Comparison of ENCODE assay signal across 18 cellular contexts in genomic region chr20:62477669-62478450, GRCh38. TPM values are rescaled to one million over a fixed set of nuclear protein-coding genes. Genes with fewer than 3 reads are reported as not detected.
A peak's percentile ranks its signal among the peaks of the same experiment; 100 is the strongest.
DNase-seq lines count a peak whose midpoint lies in the region; ATAC-seq, FAIRE-seq and TF ChIP-seq lines count a peak whose summit lies in the region.
"Had no signal": no experiment of that assay in that cellular context is flagged by ENCODE, and none has a peak within 500 bp of the region (broad histone marks: within the 10 kb centered on the region; RNA-seq: fewer than 3 reads in every experiment).

No MANE protein-coding gene starts in this region.

- H3K4me1 ChIP-seq in small intestine (ENCODE audit: control insufficient read depth in 2 of 2, insufficient read depth in 1 of 2, low read depth in 1 of 2, low read length in 1 of 2) (peaks cover 0 to 2% of the 10 kb centered on the region in 2 donors), lower lobe of right lung (peaks cover 23% of the 10 kb centered on the region)

- H3K4me3 Mint-ChIP-seq in activated CD4-positive, alpha-beta T cell treated with anti-CD3 and anti-CD28 coated beads for 36 hours: no peak overlapping the region

- POLR2A ChIA-PET in activated CD4-positive, alpha-beta T cell treated with anti-CD3 and anti-CD28 coated beads for 36 hours (lab: Charles Lee): no interaction called here

- H3K27me3 ChIP-seq in small intestine (ENCODE audit: control insufficient read depth in 2 of 2, insufficient read depth in 2 of 2, low read length in 2 of 2): peaks cover 0 to 29% of the 10 kb centered on the region in 2 donors
- H3K27me3 ChIP-seq in lower lobe of right lung (ENCODE audit: low read depth): peaks cover 90% of the 10 kb centered on the region

- H3K36me3 ChIP-seq in small intestine (ENCODE audit: control insufficient read depth in 2 of 2, insufficient read depth in 2 of 2, low read length in 2 of 2): no peaks in the 10 kb centered on the region
- H3K36me3 ChIP-seq in lower lobe of right lung: no peaks in the 10 kb centered on the region
- H3K36me3 ChIP-seq: heart left ventricle, spleen had no signal

- H3K9me3 ChIP-seq in small intestine (ENCODE audit: control insufficient read depth, low read depth) (no peaks in the 10 kb centered on the region), lower lobe of right lung (no peaks in the 10 kb centered on the region)
- H3K9me3 ChIP-seq: heart left ventricle, spleen had no signal

- H3K4me1 Mint-ChIP-seq in activated CD4-positive, alpha-beta T cell treated with anti-CD3 and anti-CD28 coated beads for 36 hours: peaks cover 3% of the 10 kb centered on the region

- no peaks in the 10 kb centered on the region for H3K9me3 Mint-ChIP-seq in activated CD4-positive, alpha-beta T cell treated with anti-CD3 and anti-CD28 coated beads for 36 hours (ENCODE audit: low read depth)
- H3K9me3 Mint-ChIP-seq: CD4-positive, alpha-beta memory T cell; IgD-negative memory B cell; stimulated activated naive B cell treated with anti-CD40 and anti-IgM and Interleukin-4, amounts not matched to agents 10 μg/mL and 1 μg/mL and 100 μg/mL, for 72 hours had no signal

- peak; percentile 26 for ATAC-seq in activated CD4-positive, alpha-beta T cell treated with anti-CD3 and anti-CD28 coated beads for 36 hours
- ATAC-seq in lower lobe of right lung: no peak

- H3K27me3 Mint-ChIP-seq in activated CD4-positive, alpha-beta T cell treated with anti-CD3 and anti-CD28 coated beads for 36 hours: peaks cover 39% of the 10 kb centered on the region

- no peak overlapping the region for H3K27ac Mint-ChIP-seq in activated CD4-positive, alpha-beta T cell treated with anti-CD3 and anti-CD28 coated beads for 36 hours
- H3K27ac Mint-ChIP-seq: CD4-positive, alpha-beta memory T cell; IgD-negative memory B cell had no signal

- FAIRE-seq in small intestine (lab: Jason Lieb, UNC): no peak

- H3K27ac ChIP-seq in small intestine (ENCODE audit: low read depth in 1 of 2, low read length in 1 of 2): no peak overlapping the region
- H3K27ac ChIP-seq in lower lobe of right lung: no peak overlapping the region
- H3K27ac ChIP-seq: GM23248, heart left ventricle, parathyroid adenoma, SK-N-MC, spleen had no signal

- CTCF ChIA-PET in activated CD4-positive, alpha-beta T cell treated with anti-CD3 and anti-CD28 coated beads for 36 hours (lab: Charles Lee): interaction anchor here (1.0 kb wide), 1 partner anchor 22 kb away, joined by 3 read pairs; no protein-coding TSS in a partner anchor

- 28 to 38% (median 37%) methylated on average over 36 to 37 of the region's 37 CpGs for whole genome bisulfite sequencing in small intestine, 3 donors

- intact Hi-C loops in activated CD4-positive, alpha-beta T cell treated with anti-CD3 and anti-CD28 coated beads for 36 hours (cut with DNase I, micrococcal nuclease): loop anchor here in 1 of 2 experiments (10.0 kb wide), 1 partner anchor 697 kb away; no protein-coding TSS in a partner anchor
- intact Hi-C loops in lower lobe of right lung (cut with DNase I): no loop called here

- no peak overlapping the region for H3K4me3 ChIP-seq in epithelial cell of proximal tubule (ENCODE audit: low read depth, low read length)
- peak overlapping the region in 1 of 2 donors; percentile 17 for H3K4me3 ChIP-seq in small intestine (ENCODE audit: low read depth in 1 of 2, low read length in 2 of 2)
- no peak overlapping the region for H3K4me3 ChIP-seq in lower lobe of right lung
- H3K4me3 ChIP-seq: GM23248, heart left ventricle, SK-N-MC, spleen had no signal

- no peaks in the 10 kb centered on the region for H3K36me3 Mint-ChIP-seq in activated CD4-positive, alpha-beta T cell treated with anti-CD3 and anti-CD28 coated beads for 36 hours (ENCODE audit: low read depth)
- H3K36me3 Mint-ChIP-seq: CD4-positive, alpha-beta memory T cell; IgD-negative memory B cell; stimulated activated naive B cell treated with anti-CD40 and anti-IgM and Interleukin-4, amounts not matched to agents 10 μg/mL and 1 μg/mL and 100 μg/mL, for 72 hours had no signal

- DNase-seq in activated CD4-positive, alpha-beta T cell treated with anti-CD3 and anti-CD28 coated beads for 36 hours: no peak
- no peak for DNase-seq in activated CD4-positive, alpha-beta T cell treated with anti-CD3 and anti-CD28 coated beads, Interleukin-2, amount 50 U/mL, for 48 hours
- peak; percentile 28 for DNase-seq in RKO (ENCODE audit: low spot score)
- DNase-seq in epithelial cell of proximal tubule (ENCODE audit: low read depth): no peak
- peak; percentile 20 for DNase-seq in small intestine
- no peak for DNase-seq in HuH-7.5 (ENCODE audit: low spot score)
- no peak for DNase-seq in lower lobe of right lung
- DNase-seq in iPS-NIHi7 (ENCODE audit: extremely low spot score): no peak
- DNase-seq: CD4-positive, alpha-beta memory T cell; GM23248; heart left ventricle; kidney glomerular epithelial cell; NCI-H2227 treated with DMSO at 0.1 percent for 48 hours; spleen; stimulated activated naive B cell treated with anti-CD40 and anti-IgM and Interleukin-4, amounts not matched to agents 10 μg/mL and 1 μg/mL and 100 μg/mL, for 72 hours had no signal

- peak; percentile 22 for TF ChIP-seq CTCF in epithelial cell of proximal tubule (conservative IDR thresholded peaks at IDR 0.05; ENCODE audit: low read depth, low read length)
- no peak for TF ChIP-seq CTCF in lower lobe of right lung (IDR thresholded peaks at IDR 0.05)

RNA-seq across cellular contexts. Expression of gene GATA5, which starts 2.1 kb away (rescaled TPM):
- not detected for total RNA-seq in activated CD4-positive, alpha-beta T cell treated with anti-CD3 and anti-CD28 coated beads for 36 hours
- total RNA-seq in epithelial cell of proximal tubule (not detected in 2 replicates), lower lobe of right lung (1.8 TPM)
- 10 to 100 TPM; 11.9 to 35.1 (median 34.2) TPM for polyA plus RNA-seq in small intestine
- total RNA-seq: CD4-positive, alpha-beta memory T cell; GM23248 had no signal
- polyA plus RNA-seq: CD4-positive, alpha-beta memory T cell; GM23248; IgD-negative memory B cell had no signal

RNA-seq across cellular contexts. Expression of gene RBBP8NL, which starts 50.5 kb away (rescaled TPM):
- not detected for total RNA-seq in activated CD4-positive, alpha-beta T cell treated with anti-CD3 and anti-CD28 coated beads for 36 hours
- 0.07 and 0.40 TPM in 2 replicates for total RNA-seq in epithelial cell of proximal tubule
- 10 to 100 TPM in 2 of 3 donors, 1 to 10 TPM in 1; 8.0 to 28.0 (median 14.9) TPM for polyA plus RNA-seq in small intestine
- total RNA-seq in lower lobe of right lung: 2.0 TPM
- total RNA-seq: CD4-positive, alpha-beta memory T cell; GM23248; heart left ventricle; spleen had no signal
- polyA plus RNA-seq: CD4-positive, alpha-beta memory T cell; GM23248; heart left ventricle; IgD-negative memory B cell had no signal

Comparison
In these comparisons a context has a peak if more than half of its experiments do, and no peak if none do; other contexts are left out.
1. DNase-seq: peak in RKO (single experiment) and small intestine (single experiment); none in activated CD4-positive, alpha-beta T cell treated with anti-CD3 and anti-CD28 coated beads for 36 hours (single experiment), activated CD4-positive, alpha-beta T cell treated with anti-CD3 and anti-CD28 coated beads, Interleukin-2, amount 50 U/mL, for 48 hours (0 of 2), epithelial cell of proximal tubule (single experiment), HuH-7.5 (single experiment), lower lobe of right lung (single experiment) and iPS-NIHi7 (single experiment).